Comparison of ENCODE assay signal across 13 cellular contexts in genomic region chr12:4032906-4033628, GRCh38.
DNase-seq lines count a peak whose midpoint lies in the region; ATAC-seq and TF ChIP-seq lines count a peak whose summit lies in the region.
"Had no signal": no experiment of that assay in that cellular context is flagged by ENCODE, and none has a peak within 500 bp of the region (broad histone marks: within the 10 kb centered on the region; RNA-seq: fewer than 3 reads in every experiment).

No MANE protein-coding gene starts in this region.

- TF ChIP-seq CTCF in AG10803 (conservative IDR thresholded peaks at IDR 0.05; ENCODE audit: low read length) (no peak), mesothelial cell of epicardium (IDR thresholded peaks at IDR 0.05; ENCODE audit: unreplicated experiment) (no peak), psoas muscle (IDR thresholded peaks at IDR 0.05) (no peak)

- in situ Hi-C loops in ACHN (cut with HindIII; ENCODE audit: low pct_ligation_motif_present, low pct_unique_long_range_greater_than_20kb, low sequenced_read_pairs) = no loop called here

- H3K4me1 Mint-ChIP-seq in mesothelial cell of epicardium = peaks cover 42% of the 10 kb centered on the region

- H3K27ac ChIP-seq in psoas muscle = no peak overlapping the region

- peak overlapping the region; percentile 88 for H3K27ac Mint-ChIP-seq in mesothelial cell of epicardium
- H3K27ac Mint-ChIP-seq: activated naive CD4-positive, alpha-beta T cell treated with anti-CD3 and anti-CD28 coated beads for 36 hours had no signal

- peaks cover 0 to 16% (median 0%) of the 10 kb centered on the region in 3 donors for H3K27me3 ChIP-seq in psoas muscle (ENCODE audit: insufficient read depth in 3 of 3, low read length in 2 of 3)

- WGBS in psoas muscle, 3 donors = 57 to 71% (median 62%) methylated on average over 5 of the region's 5 CpGs

- no peaks in the 10 kb centered on the region for H3K9me3 Mint-ChIP-seq in mesothelial cell of epicardium
- H3K9me3 Mint-ChIP-seq: activated naive CD4-positive, alpha-beta T cell treated with anti-CD3 and anti-CD28 coated beads for 36 hours; immature natural killer cell had no signal

- H3K4me3 Mint-ChIP-seq in mesothelial cell of epicardium = no peak overlapping the region
- H3K4me3 Mint-ChIP-seq: activated naive CD4-positive, alpha-beta T cell treated with anti-CD3 and anti-CD28 coated beads for 36 hours had no signal

- intact Hi-C loops in psoas muscle (cut with DNase I) (loop anchor here in 1 of 2 donors (5.0 kb wide), 1 partner anchor 36 kb away; no protein-coding TSS in a partner anchor), sciatic nerve (cut with DNase I) (loop anchor here (5.0 to 10.0 kb wide), 2 partner anchors 146 to 242 kb away; partner anchors contain the start of gene CCND2)

- no peaks in the 10 kb centered on the region for H3K27me3 Mint-ChIP-seq in mesothelial cell of epicardium (ENCODE audit: low read depth)

- H3K4me3 ChIP-seq in AG10803 (ENCODE audit: low read length) (no peak overlapping the region), psoas muscle (no peak overlapping the region)

- ATAC-seq in esophagus mucosa (peak; percentile 59), psoas muscle (no peak), sciatic nerve (no peak)
- ATAC-seq: activated CD4-positive, CD25-positive, alpha-beta regulatory T cell treated with anti-CD3 and anti-CD28 coated beads, Interleukin-2, amount 50 U/mL, for 24 hours had no signal

- DNase-seq in AG10803 (ENCODE audit: low read depth) (peak; percentile 37), NCI-H226 (peak; percentile 61), mesothelial cell of epicardium (ENCODE audit: low spot score in 2 of 2, unreplicated experiment in 2 of 2) (no peak), psoas muscle (no peak), retina (no peak), ACHN (no peak), sciatic nerve (ENCODE audit: low spot score) (no peak)
- DNase-seq: activated naive CD4-positive, alpha-beta T cell treated with anti-CD3 and anti-CD28 coated beads for 36 hours; immature natural killer cell; NCI-H2029 treated with DMSO at 0.1 percent for 48 hours; T-helper 2 cell had no signal

- no peaks in the 10 kb centered on the region for H3K36me3 Mint-ChIP-seq in mesothelial cell of epicardium
- H3K36me3 Mint-ChIP-seq: immature natural killer cell had no signal

- peaks cover 6% of the 10 kb centered on the region for H3K4me1 ChIP-seq in psoas muscle

- no peaks in the 10 kb centered on the region for H3K36me3 ChIP-seq in psoas muscle (ENCODE audit: insufficient read depth in 1 of 2, low read depth in 1 of 2)

- no peaks in the 10 kb centered on the region for H3K9me3 ChIP-seq in psoas muscle

Comparison
In these comparisons a context has a peak if more than half of its experiments do, and no peak if none do; other contexts are left out.
1. DNase-seq: peak in AG10803 (single experiment) and NCI-H226 (single experiment); none in mesothelial cell of epicardium (0 of 2), psoas muscle (0 of 2), retina (single experiment), ACHN (single experiment) and sciatic nerve (single experiment).